ENCODE assay signal across 27 cellular contexts in the genomic region with DNA sequence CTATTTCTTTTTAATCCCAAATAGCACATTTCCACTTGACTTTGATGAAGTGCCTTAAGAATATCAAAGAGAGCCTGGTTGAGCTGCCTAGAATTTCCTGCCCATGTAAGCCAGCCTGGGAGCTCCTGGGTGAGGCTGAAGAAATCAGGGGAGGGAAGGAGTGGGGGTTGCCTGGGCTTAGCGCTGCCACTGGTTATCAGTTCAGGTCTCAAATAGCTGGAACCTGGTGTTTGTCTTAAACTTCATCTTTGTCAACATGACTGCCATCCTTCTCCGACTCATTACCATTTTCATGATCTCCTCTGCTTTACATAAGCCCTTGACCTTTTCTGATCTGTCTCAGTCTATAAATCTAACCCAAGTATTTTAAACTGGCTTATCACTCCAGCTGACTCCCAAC.
"Had no signal": no experiment of that assay in that cellular context is flagged by ENCODE, and none has a peak within 500 bp of the region (broad histone marks: within the 10 kb centered on the region; RNA-seq: fewer than 3 reads in every experiment).

No MANE protein-coding gene starts in this region.

- H3K4me1 ChIP-seq: SJCRH30 had no signal

- H3K4me1 Mint-ChIP-seq: activated CD4-positive, alpha-beta T cell treated with anti-CD3 and anti-CD28 coated beads, Interleukin-2, amount 10 ng/mL, durations not matched to agents 7 days and 5 days; activated T-helper 17 cell treated with anti-CD3 and anti-CD28 coated beads, Interleukin-2, amount 50 U/mL, for 72 hours; T-helper 17 cell had no signal

- H3K9me3 Mint-ChIP-seq: activated CD4-positive, alpha-beta T cell treated with anti-CD3 and anti-CD28 coated beads, Interleukin-2, amount 10 ng/mL, durations not matched to agents 7 days and 5 days had no signal

- H3K27ac Mint-ChIP-seq: activated CD4-positive, alpha-beta memory T cell treated with anti-CD3 and anti-CD28 coated beads for 36 hours; activated CD4-positive, alpha-beta T cell treated with anti-CD3 and anti-CD28 coated beads, Interleukin-2, amount 10 ng/mL, durations not matched to agents 7 days and 5 days; activated naive CD4-positive, alpha-beta T cell treated with anti-CD3 and anti-CD28 coated beads for 36 hours; activated naive CD8-positive, alpha-beta T cell; activated T-helper 17 cell treated with anti-CD3 and anti-CD28 coated beads, Interleukin-2, amount 50 U/mL, for 72 hours; T-helper 17 cell had no signal

- ATAC-seq: activated T-helper 17 cell treated with anti-CD3 and anti-CD28 coated beads, Interleukin-2, amount 50 U/mL, for 72 hours; Panc1; T-helper 17 cell had no signal

- H3K27ac ChIP-seq: SJCRH30 had no signal

- H3K27me3 ChIP-seq: SJCRH30 had no signal

- H3K4me3 ChIP-seq: SJCRH30 had no signal

- H3K36me3 ChIP-seq: SJCRH30 had no signal

- DNase-seq: activated CD4-positive, alpha-beta memory T cell treated with anti-CD3 and anti-CD28 coated beads for 36 hours; activated CD4-positive, alpha-beta T cell treated with anti-CD3 and anti-CD28 coated beads, Interleukin-2, amount 10 ng/mL, durations not matched to agents 7 days and 5 days; activated CD4-positive, CD25-positive, alpha-beta regulatory T cell; activated gamma-delta T cell; activated naive CD4-positive, alpha-beta T cell treated with anti-CD3 and anti-CD28 coated beads for 36 hours; activated T-cell treated with anti-CD3 and anti-CD28 coated beads for 4 hours; activated T-cell treated with anti-CD3 and anti-CD28 coated beads, Interleukin-2, amount 50 U/mL, for 48 hours; Kasumi-1; KBM-7; NCI-H1105 treated with DMSO at 0.1 percent for 48 hours; NCI-H1436 treated with DMSO at 0.1 percent for 48 hours; NCI-H187; NCI-H2081; NCI-H2171; NCI-H2227 treated with DMSO at 0.1 percent for 48 hours; NCI-H446 treated with DMSO at 0.1 percent for 48 hours; NCI-H748 treated with DMSO at 0.1 percent for 48 hours; OCI-M1; Right ventricle myocardium superior; RPMI8226; SJCRH30; T-helper 17 cell; T-helper 9 cell had no signal

- H3K9me3 ChIP-seq: SJCRH30 had no signal

- H3K36me3 Mint-ChIP-seq: activated CD4-positive, alpha-beta memory T cell treated with anti-CD3 and anti-CD28 coated beads for 36 hours; brain had no signal

- H3K4me3 Mint-ChIP-seq: activated CD4-positive, alpha-beta memory T cell treated with anti-CD3 and anti-CD28 coated beads for 36 hours; activated CD4-positive, alpha-beta T cell treated with anti-CD3 and anti-CD28 coated beads, Interleukin-2, amount 10 ng/mL, durations not matched to agents 7 days and 5 days; activated naive CD4-positive, alpha-beta T cell treated with anti-CD3 and anti-CD28 coated beads for 36 hours; activated naive CD8-positive, alpha-beta T cell; activated T-helper 17 cell treated with anti-CD3 and anti-CD28 coated beads, Interleukin-2, amount 50 U/mL, for 72 hours; brain; T-helper 17 cell had no signal
